8 cellular contexts compared by ENCODE assay signal in the genomic region with DNA sequence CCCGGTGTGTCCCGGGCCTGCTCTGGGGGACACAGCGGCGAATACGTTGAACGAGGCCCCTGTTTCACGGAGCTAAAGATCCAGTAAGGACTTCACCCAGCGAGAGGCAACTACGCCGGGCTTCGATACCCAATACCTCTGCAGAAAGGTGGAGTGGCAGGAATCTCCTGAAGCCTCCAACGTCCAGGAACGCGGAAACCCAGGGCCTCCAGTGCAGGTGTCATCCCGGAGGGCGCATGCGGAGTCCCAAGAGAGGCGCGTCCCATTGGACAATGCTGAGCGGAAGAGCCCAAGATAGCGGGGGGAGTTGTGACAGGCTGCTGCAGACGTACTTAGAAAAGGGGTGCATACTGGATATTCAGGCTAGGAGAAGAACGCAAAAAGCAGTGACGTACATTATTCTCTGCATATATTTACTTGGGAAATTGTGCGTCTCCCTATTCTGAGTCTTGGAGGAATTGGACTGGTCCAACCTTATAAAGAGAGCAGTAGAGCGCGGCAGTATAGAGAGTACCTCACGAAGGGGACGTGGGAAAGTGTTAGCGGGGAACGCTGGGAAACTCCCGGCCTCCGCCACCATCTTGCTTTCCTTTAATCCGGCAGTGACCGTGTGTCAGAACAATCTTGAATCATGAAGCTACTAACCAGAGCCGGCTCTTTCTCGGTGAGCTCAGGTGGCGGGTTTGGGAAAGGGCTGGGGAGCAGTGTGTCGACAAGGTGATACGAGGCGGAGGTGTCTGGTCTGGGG. TPM values are rescaled to one million over a fixed set of nuclear protein-coding genes. Genes with fewer than 3 reads are reported as not detected.
DNase-seq lines count a peak whose midpoint lies in the region; ATAC-seq and TF ChIP-seq lines count a peak whose summit lies in the region.

A gene (plus strand): TSS at position 569 of the 748 bp plus-strand sequence. CDS start 63 bp downstream, at position 632.

- DNase-seq in NCI-H69 (lab: John Stamatoyannopoulos, UW) (peak; percentile 98), dedifferentiated amniotic fluid mesenchymal stem cell (ENCODE audit: extremely low spot score) (peak; percentile 94), left lobe of liver (ENCODE audit: low spot score) (peak; percentile 91)
- DNase-seq in activated CD4-positive, alpha-beta T cell treated with anti-CD3 and anti-CD28 coated beads, Interleukin-2, amount 10 ng/mL, durations not matched to agents 7 days and 5 days: peak; percentile 91
- DNase-seq in stimulated activated CD4-positive, alpha-beta T cell treated with anti-CD3 and anti-CD28 coated beads, Interleukin-2, amount 100 ng/mL, for 24 hours: peak; percentile 86 to 89

- peak within 1 kb of the TSS; percentile 91 for H3K27ac ChIP-seq in C4-2B

- H3K4me1 Mint-ChIP-seq in activated CD4-positive, alpha-beta T cell treated with anti-CD3 and anti-CD28 coated beads, Interleukin-2, amount 10 ng/mL, durations not matched to agents 7 days and 5 days: peaks cover 61% of the 10 kb centered on the region

- POLR2A ChIA-PET in activated CD4-positive, alpha-beta T cell treated with anti-CD3 and anti-CD28 coated beads, Interleukin-2, amount 10 ng/mL, durations not matched to agents 7 days and 5 days (lab: Charles Lee): interaction anchor here (0.5 kb wide), 1 partner anchor 239 kb away, joined by 3 read pairs; no protein-coding TSS in a partner anchor

- peak; percentile 78 for ATAC-seq in GM19372 (IDR thresholded peaks at IDR 0.05; ENCODE audit: low read depth, unreplicated experiment)
- peak; percentile 90 for ATAC-seq in HG03521 (IDR thresholded peaks at IDR 0.05; ENCODE audit: unreplicated experiment)
- peak; percentile 94 for ATAC-seq in left lobe of liver

- peak within 1 kb of the TSS; percentile 96 for H3K4me3 Mint-ChIP-seq in activated CD4-positive, alpha-beta T cell treated with anti-CD3 and anti-CD28 coated beads, Interleukin-2, amount 10 ng/mL, durations not matched to agents 7 days and 5 days

- peak within 1 kb of the TSS; percentile 95 for H3K27ac Mint-ChIP-seq in activated CD4-positive, alpha-beta T cell treated with anti-CD3 and anti-CD28 coated beads, Interleukin-2, amount 10 ng/mL, durations not matched to agents 7 days and 5 days

- H3K27me3 Mint-ChIP-seq in activated CD4-positive, alpha-beta T cell treated with anti-CD3 and anti-CD28 coated beads, Interleukin-2, amount 10 ng/mL, durations not matched to agents 7 days and 5 days: no peaks in the 10 kb centered on the region

- CTCF ChIA-PET in activated CD4-positive, alpha-beta T cell treated with anti-CD3 and anti-CD28 coated beads, Interleukin-2, amount 10 ng/mL, durations not matched to agents 7 days and 5 days (lab: Charles Lee): interaction anchor here (0.6 to 1.3 kb wide), 4 partner anchors 9 to 350 kb away, joined by 3 to 5 read pairs (median 3); no protein-coding TSS in a partner anchor

- H3K36me3 Mint-ChIP-seq in activated CD4-positive, alpha-beta T cell treated with anti-CD3 and anti-CD28 coated beads, Interleukin-2, amount 10 ng/mL, durations not matched to agents 7 days and 5 days (ENCODE audit: low read depth): peaks cover 21% of the 10 kb centered on the region

- no peaks in the 10 kb centered on the region for H3K9me3 Mint-ChIP-seq in activated CD4-positive, alpha-beta T cell treated with anti-CD3 and anti-CD28 coated beads, Interleukin-2, amount 10 ng/mL, durations not matched to agents 7 days and 5 days

- TF ChIP-seq CTCF in C4-2B (conservative IDR thresholded peaks at IDR 0.05): no peak

RNA-seq across cellular contexts. Expression of the gene that starts here (rescaled TPM):
- 100 to 1,000 TPM; 198 to 231 TPM for total RNA-seq in activated CD4-positive, alpha-beta T cell treated with anti-CD3 and anti-CD28 coated beads, Interleukin-2, amount 10 ng/mL, durations not matched to agents 7 days and 5 days
- 203 TPM for total RNA-seq in left lobe of liver

Comparison
In these comparisons a context has a peak if more than half of its experiments do, and no peak if none do; other contexts are left out.
1. Peak in every context shown above with its lines: DNase-seq, ATAC-seq and H3K27ac ChIP-seq.